ENCODE assay signal across 8 cellular contexts in the genomic region with DNA sequence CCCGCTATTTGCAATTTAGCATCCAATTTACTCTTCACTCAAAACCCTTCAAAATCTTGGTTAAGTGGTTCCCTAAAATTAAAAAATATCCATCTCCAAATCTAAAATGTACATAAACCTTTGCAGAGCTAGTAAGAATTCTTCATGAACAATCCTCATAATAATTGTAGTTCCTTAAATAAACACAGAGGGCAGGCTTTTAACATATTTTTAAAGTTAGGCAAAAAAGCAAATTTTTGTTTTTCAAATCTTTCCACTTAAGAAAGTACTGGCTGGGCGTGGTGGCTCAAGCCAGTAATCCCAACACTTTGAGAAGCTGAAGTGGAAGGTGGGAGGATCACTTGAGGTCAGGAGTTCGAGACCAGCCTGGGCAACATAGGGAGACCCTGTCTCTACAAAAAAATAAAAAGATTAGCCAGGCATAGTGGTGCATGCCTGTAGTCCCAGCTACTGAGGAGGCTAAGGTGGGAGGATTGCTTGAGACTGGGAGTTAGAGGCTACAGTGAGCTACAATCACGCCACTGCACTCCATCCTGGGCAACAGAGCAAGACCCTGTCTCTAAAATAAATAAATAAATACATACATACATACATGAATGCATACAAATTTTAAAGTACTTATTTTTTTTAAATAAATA. TPM values are rescaled to one million over a fixed set of nuclear protein-coding genes. Genes with fewer than 3 reads are reported as not detected.
DNase-seq lines count a peak whose midpoint lies in the region; ATAC-seq, FAIRE-seq and TF ChIP-seq lines count a peak whose summit lies in the region.

No MANE protein-coding gene starts in this region.

- H3K27me3 Mint-ChIP-seq in progenitor cell of endocrine pancreas, result no peaks in the 10 kb centered on the region

- no peak overlapping the region for H3K4me3 Mint-ChIP-seq in progenitor cell of endocrine pancreas (ENCODE audit: low read depth)

- no peaks in the 10 kb centered on the region for H3K9me3 Mint-ChIP-seq in progenitor cell of endocrine pancreas (ENCODE audit: low read depth)

- peak; percentile 58 for TF ChIP-seq CTCF in progenitor cell of endocrine pancreas (IDR thresholded peaks at IDR 0.05; ENCODE audit: unreplicated experiment)

- H3K36me3 Mint-ChIP-seq in progenitor cell of endocrine pancreas (ENCODE audit: insufficient read depth), result peaks cover 9% of the 10 kb centered on the region

- no peak for ATAC-seq in GM18907 (IDR thresholded peaks at IDR 0.05; ENCODE audit: unreplicated experiment)
- ATAC-seq in HG03571 (IDR thresholded peaks at IDR 0.05; ENCODE audit: unreplicated experiment), result no peak

- no peak overlapping the region for H3K27ac Mint-ChIP-seq in progenitor cell of endocrine pancreas

- peaks cover 3% of the 10 kb centered on the region for H3K4me1 Mint-ChIP-seq in progenitor cell of endocrine pancreas (ENCODE audit: low read depth)

- FAIRE-seq in endometrium (lab: Jason Lieb, UNC), result peak; percentile 82

- peak; percentile 46 for DNase-seq in GM03348 (ENCODE audit: low spot score)
- DNase-seq in NCI-H1694 treated with DMSO at 0.1 percent for 48 hours (lab: John Stamatoyannopoulos, UW), result peak; percentile 7
- DNase-seq in progenitor cell of endocrine pancreas (ENCODE audit: low spot score, unreplicated experiment), result no peak
- no peak for DNase-seq in NCI-H2029 (lab: John Stamatoyannopoulos, UW)
- no peak for DNase-seq in activated CD4-positive, alpha-beta T cell treated with anti-CD3 and anti-CD28 coated beads for 48 hours

RNA-seq across cellular contexts. Expression of a gene that starts 25.1 kb away (rescaled TPM):
- total RNA-seq in progenitor cell of endocrine pancreas, result 41.9 and 46.3 TPM in 2 replicates

RNA-seq across cellular contexts. Expression of a gene that starts 31.9 kb away (rescaled TPM):
- total RNA-seq in progenitor cell of endocrine pancreas, result 9.4 and 11.7 TPM in 2 replicates

RNA-seq across cellular contexts. Expression of a gene that starts 42.0 kb away (rescaled TPM):
- 151 and 159 TPM in 2 replicates for total RNA-seq in progenitor cell of endocrine pancreas

Comparison
In these comparisons a context has a peak if more than half of its experiments do, and no peak if none do; other contexts are left out.
1. DNase-seq: peak in GM03348 (single experiment) and NCI-H1694 treated with DMSO at 0.1 percent for 48 hours (single experiment); none in progenitor cell of endocrine pancreas (single experiment), NCI-H2029 (single experiment) and activated CD4-positive, alpha-beta T cell treated with anti-CD3 and anti-CD28 coated beads for 48 hours (single experiment).